ENCODE assay signal across 16 cellular contexts in the genomic region with DNA sequence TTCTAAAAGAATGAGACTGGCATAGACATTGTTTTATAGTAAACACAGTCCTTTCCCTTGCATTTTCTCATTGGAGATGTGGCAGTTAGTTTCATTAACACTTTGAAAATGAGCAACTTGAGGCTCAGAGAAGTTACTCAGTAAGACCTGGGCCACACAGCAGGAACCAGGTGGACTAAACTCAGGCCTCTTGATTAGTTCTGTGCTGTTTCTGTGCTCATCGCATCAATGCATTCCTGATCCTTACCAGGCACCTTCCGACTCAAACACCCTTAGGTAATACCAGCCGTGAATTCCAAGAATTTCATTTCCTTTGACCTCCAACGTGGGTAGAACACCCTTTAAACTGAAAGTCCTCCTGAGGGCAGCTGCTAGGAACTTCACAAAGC.
DNase-seq lines count a peak whose midpoint lies in the region; ATAC-seq, FAIRE-seq and TF ChIP-seq lines count a peak whose summit lies in the region.
"Had no signal": no experiment of that assay in that cellular context is flagged by ENCODE, and none has a peak within 500 bp of the region (broad histone marks: within the 10 kb centered on the region; RNA-seq: fewer than 3 reads in every experiment).

No MANE protein-coding gene starts in this region.

- TF ChIP-seq EP300 in H1 (IDR thresholded peaks at IDR 0.05; ENCODE audit: borderline replicate concordance in 1 of 2, low read depth in 2 of 2, low read length in 2 of 2) = no peak

- DNase-seq in right atrium auricular region (ENCODE audit: low spot score) (no peak), left ventricle myocardium superior (no peak), activated B cell treated with CpG ODN at 0.5 μM for 24 hours (no peak), H1 (ENCODE audit: low read depth in 1 of 2, low spot score in 2 of 2) (no peak), vagina (ENCODE audit: extremely low spot score in 2 of 2) (no peak), RWPE1 (ENCODE audit: low spot score) (no peak), HK-2 (ENCODE audit: unreplicated experiment) (no peak)
- DNase-seq: AML-193, dermis blood vessel endothelial cell, DMS153, esophagus squamous epithelium, NCI-H2029 treated with DMSO at 0.1 percent for 48 hours, NCI-H526 treated with DMSO at 0.1 percent for 48 hours, Peyer's patch, SW 1271, WERI-Rb-1 had no signal

- no peak overlapping the region for H2BK120ac ChIP-seq in H1 (replicated peaks; ENCODE audit: low read depth, low read length)

- no peak overlapping the region for H4K91ac ChIP-seq in H1 (replicated peaks; ENCODE audit: insufficient read length, low read length)

- peaks cover 11% of the 10 kb centered on the region for H3K9me3 Mint-ChIP-seq in activated B cell treated with CpG ODN at 0.5 μM for 24 hours

- H3K36me3 Mint-ChIP-seq in activated B cell treated with CpG ODN at 0.5 μM for 24 hours (ENCODE audit: low read depth) = peaks cover 70% of the 10 kb centered on the region

- no peaks in the 10 kb centered on the region for H3K23me2 ChIP-seq in H1 (ENCODE audit: low read depth, low read length)

- no peak overlapping the region for H2AK5ac ChIP-seq in H1 (ENCODE audit: low read depth, low read length)

- H4K20me1 ChIP-seq in H1 (replicated peaks in 1 of 2; ENCODE audit: control insufficient read depth in 1 of 2, insufficient read depth in 2 of 2, low read length in 2 of 2) = no peaks in the 10 kb centered on the region

- no peak overlapping the region for H3K9ac ChIP-seq in H1 (replicated peaks in 1 of 4; ENCODE audit: extremely low read depth in 1 of 4, low read depth in 3 of 4, low read length in 3 of 4)

- H4K8ac ChIP-seq in H1 (ENCODE audit: extremely low read depth, insufficient read depth, low read length) = no peak overlapping the region

- H3K36me3 ChIP-seq in right atrium auricular region = peaks cover 13% of the 10 kb centered on the region
- H3K36me3 ChIP-seq in H1 (ENCODE audit: control insufficient read depth in 2 of 4, insufficient read depth in 4 of 4, low read length in 3 of 4) = no peaks in the 10 kb centered on the region
- peaks cover 0 to 12% of the 10 kb centered on the region in 2 donors for H3K36me3 ChIP-seq in vagina
- H3K36me3 ChIP-seq: WERI-Rb-1 had no signal

- no peak overlapping the region for H2AFZ ChIP-seq in H1 (ENCODE audit: low read length)

- CTCF ChIA-PET in activated B cell treated with CpG ODN at 0.5 μM for 24 hours (lab: Charles Lee) (interaction anchor here (1.1 kb wide), 2 partner anchors 405 to 479 kb away, joined by 3 to 4 read pairs; no protein-coding TSS in a partner anchor), H1 (lab: Charles Lee; ENCODE audit: partially characterized antibody) (no interaction called here), RWPE1 (lab: Yijun Ruan, JAX) (interaction anchor here (0.6 to 0.7 kb wide), 2 partner anchors 163 to 269 kb away, joined by 5 to 6 read pairs; no protein-coding TSS in a partner anchor)

- TF ChIP-seq CTCF in right atrium auricular region (IDR thresholded peaks at IDR 0.05) = no peak
- no peak for TF ChIP-seq CTCF in activated B cell treated with CpG ODN at 0.5 μM for 24 hours (IDR thresholded peaks at IDR 0.05)
- no peak for TF ChIP-seq CTCF in H1 (IDR thresholded peaks at IDR 0.05; ENCODE audit: control extremely low read depth in 1 of 3, insufficient read depth in 1 of 3, low read depth in 1 of 3, low read length in 3 of 3)
- no peak for TF ChIP-seq CTCF in vagina (IDR thresholded peaks at IDR 0.05)
- TF ChIP-seq CTCF in RWPE1 (conservative IDR thresholded peaks at IDR 0.05; ENCODE audit: low read depth) = no peak

- 83% methylated on average over 4 of the region's 4 CpGs; no CpG with 5 or more reads in 1 of the 2 experiments for WGBS in H1 (ENCODE audit: extremely low coverage in 1 of 2, insufficient coverage in 1 of 2, insufficient read length in 1 of 2, insufficient replicate concordance in 2 of 2, low coverage in 1 of 2, low lambda C conversion rate in 2 of 2, missing lambda C conversion rate in 1 of 2), 2 experiments

- H3K27ac ChIP-seq in right atrium auricular region = peak overlapping the region; percentile 47 to 82
- no peak overlapping the region for H3K27ac ChIP-seq in H1 (ENCODE audit: low read depth, low read length)
- peak overlapping the region; percentile 37 for H3K27ac ChIP-seq in vagina
- no peak overlapping the region for H3K27ac ChIP-seq in RWPE1
- H3K27ac ChIP-seq: WERI-Rb-1 had no signal

- no peak for FAIRE-seq in H1 (lab: Jason Lieb, UNC)

- no peak overlapping the region for H3K18ac ChIP-seq in H1 (ENCODE audit: extremely low read depth, low read length)

- no peaks in the 10 kb centered on the region for H3K27me3 Mint-ChIP-seq in activated B cell treated with CpG ODN at 0.5 μM for 24 hours

- no peak overlapping the region for H2BK15ac ChIP-seq in H1 (ENCODE audit: low read length)

- H3K27ac Mint-ChIP-seq in activated B cell treated with CpG ODN at 0.5 μM for 24 hours = peak overlapping the region; percentile 93

- H3K4me2 ChIP-seq in H1 (ENCODE audit: insufficient read depth in 1 of 2, low read depth in 2 of 2, low read length in 2 of 2) = no peak overlapping the region

- H3K4ac ChIP-seq in H1 (replicated peaks; ENCODE audit: insufficient read length, low read depth, low read length) = no peak overlapping the region

- H3K27me3 ChIP-seq in right atrium auricular region (no peaks in the 10 kb centered on the region), H1 (replicated peaks in 1 of 4; ENCODE audit: control insufficient read depth in 3 of 4, extremely low read depth in 1 of 4, insufficient read depth in 3 of 4, low read length in 3 of 4) (no peaks in the 10 kb centered on the region), vagina (no peaks in the 10 kb centered on the region)
- H3K27me3 ChIP-seq: esophagus squamous epithelium, Peyer's patch had no signal

- TF ChIP-seq POLR2A in H1 (IDR thresholded peaks at IDR 0.05; ENCODE audit: control extremely low read depth in 1 of 2, low read depth in 2 of 2, low read length in 2 of 2) = no peak
- TF ChIP-seq POLR2A in vagina (IDR thresholded peaks at IDR 0.05) = no peak

- POLR2A ChIA-PET in activated B cell treated with CpG ODN at 0.5 μM for 24 hours (lab: Charles Lee) = interaction anchor here (0.6 to 3.8 kb wide), 3 partner anchors 14 to 412 kb away, joined by 3 to 26 read pairs (median 5); no protein-coding TSS in a partner anchor
- POLR2A ChIA-PET in H1 (lab: Charles Lee; ENCODE audit: partially characterized antibody) = no interaction called here
- POLR2A ChIA-PET in RWPE1 (lab: Yijun Ruan, JAX; ENCODE audit: low non-redundant PET) = no interaction called here

- peak overlapping the region; percentile 25 for H3K4me3 Mint-ChIP-seq in activated B cell treated with CpG ODN at 0.5 μM for 24 hours

- TF ChIP-seq RAD21 in H1 (IDR thresholded peaks at IDR 0.05 in 1 of 2, conservative IDR thresholded peaks at IDR 0.05 in 1 of 2; ENCODE audit: low read depth in 2 of 2, low read length in 2 of 2) = no peak

- no peak overlapping the region for H3K56ac ChIP-seq in H1 (replicated peaks; ENCODE audit: insufficient read length, low read depth, low read length)

- H3K79me1 ChIP-seq in H1 (ENCODE audit: low read depth, low read length) = no peaks in the 10 kb centered on the region

- H2BK20ac ChIP-seq in H1 (ENCODE audit: low read length) = no peak overlapping the region

- H3K4me3 ChIP-seq in right atrium auricular region (no peak overlapping the region), H1 (ENCODE audit: extremely low read depth in 1 of 4, insufficient read depth in 2 of 4, low read depth in 3 of 4, low read length in 4 of 4) (no peak overlapping the region), vagina (no peak overlapping the region)
- H3K4me3 ChIP-seq: esophagus squamous epithelium, Peyer's patch had no signal

- H3K4me1 Mint-ChIP-seq in activated B cell treated with CpG ODN at 0.5 μM for 24 hours = peaks cover 38% of the 10 kb centered on the region

- no peak overlapping the region for H2BK12ac ChIP-seq in H1 (ENCODE audit: low read depth, low read length)

- no peak overlapping the region for H3K14ac ChIP-seq in H1 (ENCODE audit: insufficient read length)

- no peak overlapping the region for H4K5ac ChIP-seq in H1 (ENCODE audit: insufficient read length, low read depth, low read length)

- ATAC-seq in left ventricle myocardium superior (no peak), activated B cell treated with CpG ODN at 0.5 μM for 24 hours (ENCODE audit: low read depth) (no peak)

- no peaks in the 10 kb centered on the region for H3K79me2 ChIP-seq in H1 (ENCODE audit: control insufficient read depth in 1 of 2, insufficient read depth in 2 of 2, low read length in 2 of 2)

- intact Hi-C loops in left ventricle myocardium superior (cut with micrococcal nuclease) = no loop called here
- intact Hi-C loops in activated B cell treated with CpG ODN at 0.5 μM for 24 hours (cut with micrococcal nuclease) = loop anchor here (1.0 to 5.0 kb wide), 2 partner anchors 10 to 468 kb away; no protein-coding TSS in a partner anchor
- intact Hi-C loops in vagina (cut with DNase I) = no loop called here

- H2BK5ac ChIP-seq in H1 (ENCODE audit: low read depth, low read length) = no peak overlapping the region

- no peak overlapping the region for H3K23ac ChIP-seq in H1 (ENCODE audit: insufficient read length)

- H3K9me3 ChIP-seq in right atrium auricular region = no peaks in the 10 kb centered on the region
- no peaks in the 10 kb centered on the region for H3K9me3 ChIP-seq in H1 (ENCODE audit: insufficient read depth in 2 of 2, low read depth in 1 of 2, low read length in 1 of 2)
- H3K9me3 ChIP-seq in vagina = no peaks in the 10 kb centered on the region
- H3K9me3 ChIP-seq: esophagus squamous epithelium, Peyer's patch had no signal

- H3K4me1 ChIP-seq in right atrium auricular region = peaks cover 0 to 25% of the 10 kb centered on the region in 2 donors
- H3K4me1 ChIP-seq in H1 (replicated peaks in 1 of 4; ENCODE audit: control insufficient read depth in 3 of 4, insufficient read depth in 4 of 4, low read length in 3 of 4) = peaks cover 0 to 7% (median 0%) of the 10 kb centered on the region in 4 experiments; a peak in 1 of 7 replicates
- H3K4me1 ChIP-seq in vagina = peaks cover 7% of the 10 kb centered on the region
- H3K4me1 ChIP-seq: Peyer's patch had no signal

TF ChIP-seq in H1, 55 proteins besides CTCF, POLR2A, EP300 and RAD21:
- TF ChIP-seq EGR1 (IDR thresholded peaks at IDR 0.05; ENCODE audit: borderline replicate concordance, low read depth, low read length) (no peak), SP2 (IDR thresholded peaks at IDR 0.05; ENCODE audit: low read length) (no peak), TEAD4 (IDR thresholded peaks at IDR 0.05; ENCODE audit: low read depth, low read length) (peak; percentile 34; the same call in 1 of the 2 replicates)

Comparison
In these comparisons a context has a peak if more than half of its experiments do, and no peak if none do; other contexts are left out.
1. H3K27ac ChIP-seq: peak in right atrium auricular region (2 of 2) and vagina (single experiment); none in H1 (single experiment) and RWPE1 (single experiment).